Comparison of ENCODE assay signal across 27 cellular contexts in the genomic region with DNA sequence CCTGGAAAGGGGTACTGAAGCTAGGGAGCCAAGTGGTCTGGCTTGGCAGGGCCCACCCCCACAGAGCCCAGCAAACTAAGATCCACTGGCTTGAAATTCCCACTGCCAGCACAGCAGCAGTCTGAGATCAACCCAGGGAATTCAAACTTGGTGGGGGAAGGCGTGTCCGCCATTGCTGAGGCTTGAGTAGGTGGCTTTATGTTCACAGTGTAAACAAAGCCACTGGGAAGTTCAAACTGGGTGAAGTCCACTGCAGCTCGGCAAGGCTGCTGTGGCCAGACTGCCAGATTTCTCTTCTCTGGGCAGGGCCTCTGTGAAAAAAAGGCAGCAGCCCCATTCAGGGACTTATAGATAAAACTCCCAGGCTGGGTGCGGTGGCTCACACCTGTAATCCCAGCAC. TPM values are rescaled to one million over a fixed set of nuclear protein-coding genes. Genes with fewer than 3 reads are reported as not detected.
A peak's percentile ranks its signal among the peaks of the same experiment; 100 is the strongest.
DNase-seq lines count a peak whose midpoint lies in the region; ATAC-seq and TF ChIP-seq lines count a peak whose summit lies in the region.
"Had no signal": no experiment of that assay in that cellular context is flagged by ENCODE, and none has a peak within 500 bp of the region (broad histone marks: within the 10 kb centered on the region; RNA-seq: fewer than 3 reads in every experiment).

No MANE protein-coding gene starts in this region.

- H3K9ac ChIP-seq in colonic mucosa (ENCODE audit: low read depth in 2 of 2, low read length in 2 of 2) = no peak overlapping the region
- H3K9ac ChIP-seq: BLaER1 had no signal

- H3K27me3 ChIP-seq in colonic mucosa (no peaks in the 10 kb centered on the region), heart right ventricle (peaks cover 0 to 16% (median 0%) of the 10 kb centered on the region in 7 donors)
- H3K27me3 ChIP-seq: BE2C had no signal

- H3K4me1 ChIP-seq in colonic mucosa (no peaks in the 10 kb centered on the region), mucosa of descending colon (ENCODE audit: low read depth) (no peaks in the 10 kb centered on the region), heart right ventricle (no peaks in the 10 kb centered on the region)
- H3K4me1 ChIP-seq: BE2C, BLaER1 had no signal

- DNase-seq in HT-29 (ENCODE audit: low spot score) (peak; percentile 7), colonic mucosa (peak; percentile 33), mucosa of descending colon (peak; percentile 16 to 48 (median 40)), foreskin fibroblast (no peak), NOMO-1 (lab: John Stamatoyannopoulos, UW; ENCODE audit: unreplicated experiment in 2 of 2) (no peak), heart right ventricle (no peak)
- DNase-seq: 8988T; ACHN; BE2C; C1 segment of cervical spinal cord; CD4-positive, alpha-beta memory T cell; CD4-positive, CD25-positive, alpha-beta regulatory T cell; CD8-positive, alpha-beta memory T cell; COR-L47; DMS 273 treated with DMSO at 0.1 percent for 48 hours; DMS153; DMS53; DMS79; DND-41; EL; GDM1 had no signal

- TF ChIP-seq CTCF in colonic mucosa (IDR thresholded peaks at IDR 0.05) = no peak
- no peak for TF ChIP-seq CTCF in mucosa of descending colon (IDR thresholded peaks at IDR 0.05)
- TF ChIP-seq CTCF in foreskin fibroblast (IDR thresholded peaks at IDR 0.05; ENCODE audit: low read depth, low read length) = no peak
- TF ChIP-seq CTCF in heart right ventricle (IDR thresholded peaks at IDR 0.05) = no peak

- H3K36me3 ChIP-seq in colonic mucosa (no peaks in the 10 kb centered on the region), mucosa of descending colon (ENCODE audit: low read depth) (no peaks in the 10 kb centered on the region), heart right ventricle (no peaks in the 10 kb centered on the region)
- H3K36me3 ChIP-seq: BE2C, BLaER1 had no signal

- ATAC-seq in mucosa of descending colon (peak; percentile 44), heart right ventricle (no peak)
- ATAC-seq: GM12878 had no signal

- no peak overlapping the region for H3K27ac ChIP-seq in colonic mucosa
- no peak overlapping the region for H3K27ac ChIP-seq in heart right ventricle
- H3K27ac ChIP-seq: BLaER1 had no signal

- H3K9me3 ChIP-seq in colonic mucosa = no peaks in the 10 kb centered on the region
- H3K9me3 ChIP-seq in mucosa of descending colon = no peaks in the 10 kb centered on the region
- H3K9me3 ChIP-seq in heart right ventricle = peaks cover 0 to 10% (median 0%) of the 10 kb centered on the region in 11 donors
- H3K9me3 ChIP-seq: BE2C had no signal

- WGBS in heart right ventricle, 2 donors = 83 to 85% methylated on average over 4 of the region's 4 CpGs

- intact Hi-C loops in colonic mucosa (cut with DNase I) = no loop called here
- intact Hi-C loops in mucosa of descending colon (cut with DNase I, micrococcal nuclease) = no loop called here
- intact Hi-C loops in heart right ventricle (cut with DNase I) = no loop called here

- H3K4me3 ChIP-seq in colonic mucosa = no peak overlapping the region
- H3K4me3 ChIP-seq in mucosa of descending colon = no peak overlapping the region
- H3K4me3 ChIP-seq in foreskin fibroblast (ENCODE audit: low read depth in 1 of 2, low read length in 2 of 2) = no peak overlapping the region
- no peak overlapping the region for H3K4me3 ChIP-seq in heart right ventricle
- H3K4me3 ChIP-seq: BLaER1, GM12878 had no signal

RNA-seq across cellular contexts. Expression of a gene that starts 58.9 kb away (rescaled TPM):
- total RNA-seq in HT-29 (2014; rRNA removed; shearing (Covaris generic)) = not detected in 2 replicates
- total RNA-seq in colonic mucosa (not detected), mucosa of descending colon (not detected), heart right ventricle (not detected)
- polyA plus RNA-seq in heart right ventricle = not detected
- total RNA-seq: CD4-positive, alpha-beta memory T cell; CD4-positive, CD25-positive, alpha-beta regulatory T cell; CD8-positive, alpha-beta memory T cell; Daoy; G401; GM12878 had no signal
- polyA plus RNA-seq: AG04450; CD14-positive monocyte; CD4-positive, alpha-beta memory T cell; CD4-positive, CD25-positive, alpha-beta regulatory T cell; CD8-positive, alpha-beta memory T cell had no signal

Comparison
In these comparisons a context has a peak if more than half of its experiments do, and no peak if none do; other contexts are left out.
1. DNase-seq: peak in HT-29 (single experiment), colonic mucosa (single experiment) and mucosa of descending colon (3 of 3); none in foreskin fibroblast (0 of 2), NOMO-1 (0 of 2) and heart right ventricle (0 of 2).